Comparison of ENCODE assay signal across 8 cellular contexts in the genomic region with DNA sequence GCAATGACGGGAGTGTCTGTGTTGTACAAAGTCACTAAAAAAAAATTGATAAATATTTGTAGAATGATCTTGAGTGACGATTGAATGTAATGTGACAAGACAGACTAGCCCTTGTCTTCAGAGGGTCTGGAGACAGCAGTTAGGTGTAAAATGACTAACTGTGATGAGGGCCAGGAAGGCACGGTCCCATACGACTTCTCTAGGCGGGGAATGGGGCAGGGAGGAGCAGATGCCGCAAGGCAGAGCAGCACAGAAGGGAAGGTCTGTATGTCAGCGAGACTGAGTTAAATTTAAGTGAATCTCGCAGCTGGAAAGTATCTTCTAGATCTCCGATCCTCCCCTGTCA.
DNase-seq lines count a peak whose midpoint lies in the region; ATAC-seq and TF ChIP-seq lines count a peak whose summit lies in the region.

No MANE protein-coding gene starts in this region.

- H3K9me3 ChIP-seq in muscle layer of colon (ENCODE audit: low read length), result no peaks in the 10 kb centered on the region

- H3K27me3 Mint-ChIP-seq in dendritic cell treated with granulocyte-macrophage colony-stimulating factor and Interleukin-4, amounts not matched to agents 40 ng/mL and 50 ng/mL, for 4 days, result peaks cover 10% of the 10 kb centered on the region

- peak; percentile 42 for ATAC-seq in GM21786 (IDR thresholded peaks at IDR 0.05; ENCODE audit: unreplicated experiment)

- peaks cover 11% of the 10 kb centered on the region for H3K4me1 ChIP-seq in KMS-11 (ENCODE audit: low read depth, poor library complexity, severe bottlenecking)
- H3K4me1 ChIP-seq in muscle layer of colon (ENCODE audit: insufficient read depth, low read length), result no peaks in the 10 kb centered on the region

- peak overlapping the region; percentile 86 for H2AFZ ChIP-seq in KMS-11 (ENCODE audit: low read depth)

- no peaks in the 10 kb centered on the region for H4K20me1 ChIP-seq in KMS-11 (ENCODE audit: insufficient read depth)

- peaks cover 13% of the 10 kb centered on the region for H3K79me2 ChIP-seq in KMS-11 (ENCODE audit: insufficient read depth, low read depth)

- TF ChIP-seq CTCF in GM12865 (IDR thresholded peaks at IDR 0.05; ENCODE audit: insufficient read depth, low read depth, low read length, missing control alignments) (no peak), KMS-11 (conservative IDR thresholded peaks at IDR 0.05; ENCODE audit: low read depth, low read length) (no peak)

- H3K9ac ChIP-seq in KMS-11, result peak overlapping the region; percentile 79
- peak overlapping the region; percentile 83 for H3K9ac ChIP-seq in muscle layer of colon (ENCODE audit: low read length)

- H3K27me3 ChIP-seq in KMS-11 (ENCODE audit: insufficient read depth, low read depth) (no peaks in the 10 kb centered on the region), muscle layer of colon (ENCODE audit: control insufficient read depth in 1 of 2, insufficient read depth in 2 of 2, low read length in 2 of 2) (no peaks in the 10 kb centered on the region)

- peak overlapping the region; percentile 99 for H3K27ac Mint-ChIP-seq in dendritic cell treated with granulocyte-macrophage colony-stimulating factor and Interleukin-4, amounts not matched to agents 40 ng/mL and 50 ng/mL, for 4 days

- H3K4me3 ChIP-seq in GM12865 (ENCODE audit: low read depth, low read length) (peak overlapping the region; percentile 86), KMS-11 (IDR thresholded peaks at IDR 0.05; ENCODE audit: insufficient read depth, low read depth, low read length) (peak overlapping the region; percentile 57), muscle layer of colon (ENCODE audit: low read depth in 1 of 2, low read length in 2 of 2) (peak overlapping the region; percentile 75 to 88)

- H3K9me3 Mint-ChIP-seq in dendritic cell treated with granulocyte-macrophage colony-stimulating factor and Interleukin-4, amounts not matched to agents 40 ng/mL and 50 ng/mL, for 4 days, result no peaks in the 10 kb centered on the region

- H3K36me3 ChIP-seq in KMS-11 (ENCODE audit: insufficient read depth) (no peaks in the 10 kb centered on the region; the same call in 1 of the 2 replicates), muscle layer of colon (ENCODE audit: insufficient read depth, low read length) (no peaks in the 10 kb centered on the region)

- H3K27ac ChIP-seq in KMS-11, result peak overlapping the region; percentile 29
- peak overlapping the region; percentile 70 for H3K27ac ChIP-seq in muscle layer of colon (ENCODE audit: low read depth, low read length)

- peaks cover 8% of the 10 kb centered on the region for H3K36me3 Mint-ChIP-seq in dendritic cell treated with granulocyte-macrophage colony-stimulating factor and Interleukin-4, amounts not matched to agents 40 ng/mL and 50 ng/mL, for 4 days (ENCODE audit: low read depth)

- H3K4me3 Mint-ChIP-seq in dendritic cell treated with granulocyte-macrophage colony-stimulating factor and Interleukin-4, amounts not matched to agents 40 ng/mL and 50 ng/mL, for 4 days, result peak overlapping the region; percentile 94

- peak overlapping the region; percentile 96 for H3K4me2 ChIP-seq in KMS-11

- no peak for DNase-seq in GM12865 (ENCODE audit: low read depth)
- DNase-seq in islet precursor cell, result no peak
- no peak for DNase-seq in globus pallidus (ENCODE audit: low spot score)
- DNase-seq in cortex of kidney (lab: John Stamatoyannopoulos, UW), result no peak

- H3K4me1 Mint-ChIP-seq in dendritic cell treated with granulocyte-macrophage colony-stimulating factor and Interleukin-4, amounts not matched to agents 40 ng/mL and 50 ng/mL, for 4 days (ENCODE audit: low read depth), result peaks cover 14% of the 10 kb centered on the region

- intact Hi-C loops in dendritic cell treated with granulocyte-macrophage colony-stimulating factor and Interleukin-4, amounts not matched to agents 40 ng/mL and 50 ng/mL, for 4 days (cut with micrococcal nuclease), result no loop called here
